In the genomic region with DNA sequence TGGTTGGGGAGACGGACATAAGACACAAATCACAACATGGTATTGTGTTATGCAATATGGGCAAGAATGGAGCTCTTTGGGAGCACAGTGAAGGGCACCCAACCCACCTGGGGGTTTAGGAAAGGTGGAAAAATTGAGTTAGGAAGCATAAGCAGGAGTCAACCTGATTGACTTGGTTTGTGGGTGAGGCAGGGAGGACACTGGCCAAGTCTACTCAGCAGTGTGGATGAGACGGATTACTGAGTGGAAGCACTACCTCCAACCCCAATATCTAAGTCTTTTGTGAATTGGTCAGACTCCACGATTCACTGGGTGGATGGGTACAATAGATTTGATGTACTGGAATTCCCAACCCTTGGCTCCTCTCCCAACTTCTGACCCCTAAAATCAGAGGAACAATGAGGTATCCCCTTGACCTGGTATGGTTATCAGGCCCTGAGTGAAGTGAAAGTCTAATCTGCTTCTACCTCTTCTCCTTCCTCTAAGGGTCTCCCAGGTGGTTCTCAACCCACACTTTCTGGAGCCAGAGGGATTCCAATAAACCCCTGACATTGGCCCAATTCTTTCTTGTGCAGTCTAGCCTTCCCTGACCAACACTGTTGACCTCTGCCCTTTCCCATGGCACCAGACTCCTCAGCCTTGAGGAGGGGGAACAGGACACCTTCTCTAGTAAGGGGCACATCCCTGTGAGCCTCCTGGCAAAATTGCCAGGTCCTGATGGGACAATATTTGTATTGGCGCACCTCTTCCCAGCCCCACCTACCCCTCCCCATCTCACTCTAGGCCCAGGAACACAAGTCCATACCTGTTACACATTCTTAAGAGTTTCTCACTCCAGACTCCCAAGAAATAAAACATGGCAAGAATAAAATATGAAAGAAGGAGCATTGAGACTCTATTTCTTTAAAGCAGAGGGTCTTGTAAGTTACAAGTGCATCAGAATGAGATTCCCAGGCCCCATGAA, we compare ENCODE assay signal across 10 cellular contexts. TPM values are rescaled to one million over a fixed set of nuclear protein-coding genes. Genes with fewer than 3 reads are reported as not detected.
DNase-seq lines count a peak whose midpoint lies in the region; ATAC-seq and TF ChIP-seq lines count a peak whose summit lies in the region.
"Had no signal": no experiment of that assay in that cellular context is flagged by ENCODE, and none has a peak within 500 bp of the region (broad histone marks: within the 10 kb centered on the region; RNA-seq: fewer than 3 reads in every experiment).

No MANE protein-coding gene starts in this region.

- DNase-seq in H4 (ENCODE audit: low spot score) = peak; percentile 91
- DNase-seq in SJSA1 (ENCODE audit: low read depth in 1 of 2, low spot score in 2 of 2) = no peak
- peak in 1 of 2 donors; percentile 26 for DNase-seq in foreskin keratinocyte
- DNase-seq in stimulated activated effector memory CD8-positive, alpha-beta T cell treated with anti-CD3 and anti-CD28 coated beads, Interleukin-12 subunit alpha, Interleukin-12 subunit beta, amount 100 ng/mL, for 72 hours (ENCODE audit: low spot score in 2 of 2) = no peak
- no peak for DNase-seq in SIG-M5 treated with dmso at 0.1 percent for 504 hours (lab: John Stamatoyannopoulos, UW; ENCODE audit: unreplicated experiment)
- no peak for DNase-seq in activated CD8-positive, alpha-beta memory T cell treated with anti-CD3 and anti-CD28 coated beads, Interleukin-2, amount 50 U/mL, for 4 hours
- DNase-seq: COR-L47, NCI-H526 treated with DMSO at 0.1 percent for 48 hours had no signal

- peaks cover 44% of the 10 kb centered on the region for H3K36me3 Mint-ChIP-seq in stimulated activated effector memory CD8-positive, alpha-beta T cell treated with anti-CD3 and anti-CD28 coated beads, Interleukin-12 subunit alpha, Interleukin-12 subunit beta, amount 100 ng/mL, for 72 hours

- peaks cover 5% of the 10 kb centered on the region; the same call in 1 of the 2 replicates for H3K9me3 ChIP-seq in SJSA1 (replicated peaks)
- H3K9me3 ChIP-seq: right atrium auricular region had no signal

- H3K4me1 ChIP-seq in SJSA1 (replicated peaks) (peaks cover 8% of the 10 kb centered on the region), foreskin keratinocyte (peaks cover 4% of the 10 kb centered on the region)

- no peaks in the 10 kb centered on the region for H3K9me3 Mint-ChIP-seq in stimulated activated effector memory CD8-positive, alpha-beta T cell treated with anti-CD3 and anti-CD28 coated beads, Interleukin-12 subunit alpha, Interleukin-12 subunit beta, amount 100 ng/mL, for 72 hours

- H3K4me3 Mint-ChIP-seq in stimulated activated effector memory CD8-positive, alpha-beta T cell treated with anti-CD3 and anti-CD28 coated beads, Interleukin-12 subunit alpha, Interleukin-12 subunit beta, amount 100 ng/mL, for 72 hours = no peak overlapping the region

- H3K4me3 ChIP-seq in SJSA1 = no peak overlapping the region
- H3K4me3 ChIP-seq: right atrium auricular region had no signal

- H3K36me3 ChIP-seq in SJSA1 = peaks cover 8% of the 10 kb centered on the region; the same call in 1 of the 2 replicates

- H3K4me1 Mint-ChIP-seq in stimulated activated effector memory CD8-positive, alpha-beta T cell treated with anti-CD3 and anti-CD28 coated beads, Interleukin-12 subunit alpha, Interleukin-12 subunit beta, amount 100 ng/mL, for 72 hours = peaks cover 24% of the 10 kb centered on the region

- no peak for TF ChIP-seq CTCF in foreskin keratinocyte (conservative IDR thresholded peaks at IDR 0.05)

- peak overlapping the region; percentile 93 for H3K27ac Mint-ChIP-seq in stimulated activated effector memory CD8-positive, alpha-beta T cell treated with anti-CD3 and anti-CD28 coated beads, Interleukin-12 subunit alpha, Interleukin-12 subunit beta, amount 100 ng/mL, for 72 hours

- H3K27me3 ChIP-seq in SJSA1 (replicated peaks) (no peaks in the 10 kb centered on the region; the same call in 1 of the 2 replicates), foreskin keratinocyte (no peaks in the 10 kb centered on the region)
- H3K27me3 ChIP-seq: right atrium auricular region had no signal

- ATAC-seq in foreskin keratinocyte (peak; percentile 27), GM19467 (IDR thresholded peaks at IDR 0.05; ENCODE audit: unreplicated experiment) (no peak)
- no peak for ATAC-seq in stimulated activated effector memory CD8-positive, alpha-beta T cell treated with anti-CD3 and anti-CD28 coated beads, Interleukin-12 subunit alpha, Interleukin-12 subunit beta, amount 100 ng/mL, for 72 hours

- H3K27ac ChIP-seq in SJSA1 (0 out of 2 replicates have a peak overlapping the region, but pooled peaks have one; percentile 1), foreskin keratinocyte (no peak overlapping the region)
- H3K27ac ChIP-seq: right atrium auricular region had no signal

RNA-seq across cellular contexts. Expression of a gene that starts 5.3 kb away (rescaled TPM):
- total RNA-seq in H4 (2014; rRNA removed; shearing (Covaris generic)) = 5.5 and 9.3 TPM in 2 replicates
- 3.2 and 4.8 TPM in 2 replicates for total RNA-seq in SJSA1 (2014; rRNA removed; shearing (Covaris generic))
- total RNA-seq in foreskin keratinocyte = 19.5 and 20.4 TPM in 2 replicates
- polyA plus RNA-seq in foreskin keratinocyte = 18.1 and 27.6 TPM in 2 replicates

RNA-seq across cellular contexts. Expression of a gene that starts 31.7 kb away (rescaled TPM):
- total RNA-seq in H4 (2014; rRNA removed; shearing (Covaris generic)) = 2.1 and 6.0 TPM in 2 replicates
- 0.21 TPM in 1 of 2 replicates, not detected in the other for total RNA-seq in SJSA1 (2014; rRNA removed; shearing (Covaris generic))
- 3.0 TPM in 2 replicates for total RNA-seq in foreskin keratinocyte
- polyA plus RNA-seq in foreskin keratinocyte = 3.8 and 4.5 TPM in 2 replicates
